Comparison of ENCODE assay signal across 17 cellular contexts in the genomic region with DNA sequence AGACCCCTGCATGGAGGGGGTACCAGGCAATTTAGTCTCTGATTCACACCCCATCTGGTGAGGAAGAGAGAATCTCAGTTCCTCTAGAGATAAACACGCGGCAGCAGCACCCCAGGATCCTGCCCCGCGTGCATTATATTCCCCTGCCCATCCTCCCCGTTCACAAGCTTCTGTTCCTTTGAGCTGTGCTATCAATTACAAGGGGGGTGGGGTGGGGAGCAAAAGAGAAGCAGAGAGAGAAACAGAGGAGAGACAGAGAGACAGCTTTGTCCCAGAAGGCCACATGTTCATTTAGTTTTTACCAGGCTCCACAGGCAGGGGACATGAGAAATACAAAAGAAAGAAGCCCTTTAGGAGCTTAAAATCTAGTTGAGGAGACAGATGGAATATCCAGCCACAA. TPM values are rescaled to one million over a fixed set of nuclear protein-coding genes. Genes with fewer than 3 reads are reported as not detected.
A peak's percentile ranks its signal among the peaks of the same experiment; 100 is the strongest.
DNase-seq lines count a peak whose midpoint lies in the region; ATAC-seq and TF ChIP-seq lines count a peak whose summit lies in the region.
"Had no signal": no experiment of that assay in that cellular context is flagged by ENCODE, and none has a peak within 500 bp of the region (broad histone marks: within the 10 kb centered on the region; RNA-seq: fewer than 3 reads in every experiment).

No MANE protein-coding gene starts in this region.

- peak overlapping the region; percentile 84 for H2AK5ac ChIP-seq in trophoblast cell (ENCODE audit: low read length)

- H2BK5ac ChIP-seq in trophoblast cell (ENCODE audit: low read depth, low read length, poor library complexity), result peak overlapping the region; percentile 98

- peak overlapping the region; percentile 84 for H2BK12ac ChIP-seq in trophoblast cell (ENCODE audit: low read length)

- H3K4me1 ChIP-seq in iPS-15b (ENCODE audit: control insufficient read depth, insufficient read depth, low read length), result peaks cover 32% of the 10 kb centered on the region
- H3K4me1 ChIP-seq in trophoblast cell (ENCODE audit: control insufficient read depth in 1 of 2, insufficient read depth in 2 of 2, low read length in 2 of 2), result peaks cover 52 to 53% of the 10 kb centered on the region in 2 experiments
- H3K4me1 ChIP-seq in testis, result no peaks in the 10 kb centered on the region
- H3K4me1 ChIP-seq: gastroesophageal sphincter had no signal

- H3K4ac ChIP-seq in trophoblast cell (ENCODE audit: low read depth, low read length), result peak overlapping the region; percentile 48

- H3K4me3 Mint-ChIP-seq in stimulated activated naive B cell treated with anti-CD40 and anti-IgM and Interleukin-4, amounts not matched to agents 10 μg/mL and 1 μg/mL and 100 μg/mL, for 72 hours, result no peak overlapping the region

- peaks cover 10 to 11% of the 10 kb centered on the region in 2 donors for H3K27me3 Mint-ChIP-seq in stimulated activated naive B cell treated with anti-CD40 and anti-IgM and Interleukin-4, amounts not matched to agents 10 μg/mL and 1 μg/mL and 100 μg/mL, for 72 hours

- ATAC-seq in stimulated activated naive B cell treated with anti-CD40 and anti-IgM and Interleukin-4, amounts not matched to agents 10 μg/mL and 1 μg/mL and 100 μg/mL, for 72 hours (replicated peaks), result no peak
- ATAC-seq: gastroesophageal sphincter had no signal

- H3K36me3 ChIP-seq in H7 (replicated peaks; ENCODE audit: control insufficient read depth, insufficient read depth, low read length), result peaks cover 2% of the 10 kb centered on the region; the same call in 1 of the 2 replicates
- peaks cover 3% of the 10 kb centered on the region for H3K36me3 ChIP-seq in iPS-15b (ENCODE audit: control insufficient read depth, insufficient read depth, low read length)
- peaks cover 36 to 37% of the 10 kb centered on the region in 2 experiments for H3K36me3 ChIP-seq in trophoblast cell (ENCODE audit: control insufficient read depth in 1 of 2, insufficient read depth in 2 of 2, low read length in 2 of 2)
- H3K36me3 ChIP-seq in testis (ENCODE audit: low read depth, missing control alignments), result no peaks in the 10 kb centered on the region
- H3K36me3 ChIP-seq: gastroesophageal sphincter, ovary had no signal

- H3K9me3 Mint-ChIP-seq in stimulated activated naive B cell treated with anti-CD40 and anti-IgM and Interleukin-4, amounts not matched to agents 10 μg/mL and 1 μg/mL and 100 μg/mL, for 72 hours, result no peaks in the 10 kb centered on the region

- H3K79me1 ChIP-seq in trophoblast cell (ENCODE audit: low read length), result peaks cover 55% of the 10 kb centered on the region

- no peak for TF ChIP-seq CTCF in testis (IDR thresholded peaks at IDR 0.05)

- H3K36me3 Mint-ChIP-seq in stimulated activated naive B cell treated with anti-CD40 and anti-IgM and Interleukin-4, amounts not matched to agents 10 μg/mL and 1 μg/mL and 100 μg/mL, for 72 hours, result no peaks in the 10 kb centered on the region

- H3K9me3 ChIP-seq in iPS-15b (ENCODE audit: control insufficient read depth, insufficient read depth, low read length) (no peaks in the 10 kb centered on the region), trophoblast cell (ENCODE audit: insufficient read depth, low read depth, low read length) (no peaks in the 10 kb centered on the region), testis (no peaks in the 10 kb centered on the region)
- H3K9me3 ChIP-seq: gastroesophageal sphincter, ovary had no signal

- peak overlapping the region; percentile 80 for H4K8ac ChIP-seq in trophoblast cell (ENCODE audit: low read depth, low read length)

- peak overlapping the region; percentile 99 for H3K27ac ChIP-seq in trophoblast cell (ENCODE audit: low read depth, low read length)
- no peak overlapping the region for H3K27ac ChIP-seq in testis
- H3K27ac ChIP-seq: coronary artery, gastroesophageal sphincter, ovary had no signal

- H3K27ac Mint-ChIP-seq in stimulated activated naive B cell treated with anti-CD40 and anti-IgM and Interleukin-4, amounts not matched to agents 10 μg/mL and 1 μg/mL and 100 μg/mL, for 72 hours, result no peak overlapping the region

- H2AFZ ChIP-seq in trophoblast cell (ENCODE audit: insufficient read depth, low read length, poor library complexity), result peak overlapping the region; percentile 2

- H3K4me1 Mint-ChIP-seq in stimulated activated naive B cell treated with anti-CD40 and anti-IgM and Interleukin-4, amounts not matched to agents 10 μg/mL and 1 μg/mL and 100 μg/mL, for 72 hours, result no peaks in the 10 kb centered on the region

- H3K18ac ChIP-seq in trophoblast cell (ENCODE audit: low read length), result peak overlapping the region; percentile 79

- TF ChIP-seq POLR2A in testis (IDR thresholded peaks at IDR 0.05), result no peak

- WGBS in trophoblast cell (ENCODE audit: extremely low coverage, insufficient coverage, insufficient read length), result no CpG with 5 or more reads among the region's 5 CpGs
- 78 to 81% methylated on average over 5 of the region's 5 CpGs for WGBS in testis, 2 donors

- peak overlapping the region; percentile 92 for H2BK120ac ChIP-seq in trophoblast cell (ENCODE audit: insufficient read depth, low read length, poor library complexity)

- H3K79me2 ChIP-seq in trophoblast cell (ENCODE audit: control insufficient read depth, insufficient read depth, low read length, poor library complexity), result peaks cover 26% of the 10 kb centered on the region

- peak overlapping the region; percentile 65 for H3K4me2 ChIP-seq in trophoblast cell (ENCODE audit: low read length)

- H3K23ac ChIP-seq in trophoblast cell (ENCODE audit: low read length), result no peak overlapping the region

- peak overlapping the region; percentile 91 for H4K91ac ChIP-seq in trophoblast cell (ENCODE audit: low read depth, low read length)

- H4K12ac ChIP-seq in trophoblast cell (ENCODE audit: low read depth, low read length), result peak overlapping the region; percentile 66

- H3K4me3 ChIP-seq in H7 (ENCODE audit: insufficient read depth, low read depth, low read length), result no peak overlapping the region
- peak overlapping the region; percentile 22 for H3K4me3 ChIP-seq in iPS-15b (ENCODE audit: low read depth, low read length)
- no peak overlapping the region for H3K4me3 ChIP-seq in trophoblast cell (ENCODE audit: low read depth, low read length)
- no peak overlapping the region for H3K4me3 ChIP-seq in testis
- H3K4me3 ChIP-seq: coronary artery, gastroesophageal sphincter, ovary had no signal

- H3K9ac ChIP-seq in iPS-15b (ENCODE audit: low read depth, low read length) (peak overlapping the region; percentile 37), trophoblast cell (ENCODE audit: low read length) (no peak overlapping the region)

- DNase-seq in H7 (peak; percentile 52), NCI-H82 treated with DMSO at 0.1 percent for 48 hours (lab: John Stamatoyannopoulos, UW; ENCODE audit: unreplicated experiment) (peak; percentile 28), trophoblast cell (no peak), NCI-H446 treated with DMSO at 0.1 percent for 48 hours (lab: John Stamatoyannopoulos, UW) (no peak), testis (no peak), inferior parietal cortex (ENCODE audit: extremely low spot score) (no peak)
- no peak for DNase-seq in stimulated activated naive B cell treated with anti-CD40 and anti-IgM and Interleukin-4, amounts not matched to agents 10 μg/mL and 1 μg/mL and 100 μg/mL, for 72 hours
- DNase-seq: activated CD4-positive, CD25-positive, alpha-beta regulatory T cell; activated effector memory CD4-positive, alpha-beta T cell treated with Interleukin-2 at 50 U/mL for 16 hours; ovary; small intestine; stimulated activated naive CD4-positive, alpha-beta T cell had no signal

- no peaks in the 10 kb centered on the region for H3K27me3 ChIP-seq in H7 (ENCODE audit: control insufficient read depth, insufficient read depth, low read length)
- no peaks in the 10 kb centered on the region for H3K27me3 ChIP-seq in iPS-15b (ENCODE audit: control insufficient read depth, insufficient read depth, low read length)
- no peaks in the 10 kb centered on the region for H3K27me3 ChIP-seq in trophoblast cell (ENCODE audit: insufficient read depth, low read length)
- H3K27me3 ChIP-seq in testis, result no peaks in the 10 kb centered on the region
- H3K27me3 ChIP-seq: ovary had no signal

- peak overlapping the region; percentile 94 for H3K14ac ChIP-seq in trophoblast cell (ENCODE audit: low read length)

- intact Hi-C loops in testis (cut with DNase I; ENCODE audit: low total_unique reads), result no loop called here

RNA-seq across cellular contexts. Expression of a gene that starts 9.2 kb away (rescaled TPM):
- 38.3 and 39.7 TPM in 2 replicates for total RNA-seq in H7 (2014; rRNA removed; shearing (Covaris generic))
- 144 and 157 TPM in 2 replicates for polyA plus RNA-seq in trophoblast cell (2013)
- 1 to 10 TPM; 6.5 TPM for total RNA-seq in testis
- polyA plus RNA-seq in testis (ENCODE audit: insufficient read depth, low read depth, low replicate concordance), result 5.8 TPM
- total RNA-seq: epithelial cell of proximal tubule; T-helper 1 cell treated with Interleukin-12 subunit alpha and Interleukin-12 subunit beta and Interleukin-4 antibody, amounts not matched to agents 30 ng/mL and 1 ng/mL, for 36 hours had no signal

RNA-seq across cellular contexts. Expression of a gene that starts 54.1 kb away (rescaled TPM):
- 7.4 and 10.6 TPM in 2 replicates for total RNA-seq in H7 (2014; rRNA removed; shearing (Covaris generic))
- 2.7 and 2.9 TPM in 2 replicates for polyA plus RNA-seq in trophoblast cell (2013)
- total RNA-seq in testis, result 1 to 10 TPM; 2.7 to 4.3 TPM
- 3.3 TPM for polyA plus RNA-seq in testis (ENCODE audit: insufficient read depth, low read depth, low replicate concordance)

Comparison
In these comparisons a context has a peak if more than half of its experiments do, and no peak if none do; other contexts are left out.
1. DNase-seq: peak in H7 (single experiment) and NCI-H82 treated with DMSO at 0.1 percent for 48 hours (single experiment); none in trophoblast cell (0 of 2), NCI-H446 treated with DMSO at 0.1 percent for 48 hours (single experiment), testis (single experiment), inferior parietal cortex (single experiment) and stimulated activated naive B cell treated with anti-CD40 and anti-IgM and Interleukin-4, amounts not matched to agents 10 μg/mL and 1 μg/mL and 100 μg/mL, for 72 hours (single experiment).